Comparison of ENCODE assay signal across 29 cellular contexts in genomic region chr7:101557421-101557820, GRCh38.
DNase-seq lines count a peak whose midpoint lies in the region; ATAC-seq, FAIRE-seq and TF ChIP-seq lines count a peak whose summit lies in the region.
"Had no signal": no experiment of that assay in that cellular context is flagged by ENCODE, and none has a peak within 500 bp of the region (broad histone marks: within the 10 kb centered on the region; RNA-seq: fewer than 3 reads in every experiment).

No MANE protein-coding gene starts in this region.

- H3K4me3 ChIP-seq in endodermal cell (ENCODE audit: low read length), result no peak overlapping the region
- H3K4me3 ChIP-seq in pancreas, result no peak overlapping the region
- H3K4me3 ChIP-seq: A549, Peyer's patch, SJSA1 had no signal

- no peaks in the 10 kb centered on the region for H3K9me3 Mint-ChIP-seq in endodermal cell
- H3K9me3 Mint-ChIP-seq: CD4-positive, alpha-beta T cell had no signal

- WGBS in endodermal cell (ENCODE audit: insufficient coverage in 1 of 2, insufficient read length in 1 of 2), 2 experiments, result 96 to 100% methylated on average over 3 to 8 of the region's 8 CpGs
- 80 to 88% methylated on average over 8 of the region's 8 CpGs for WGBS in pancreas, 2 donors

- H3K27ac Mint-ChIP-seq in endodermal cell, result no peak overlapping the region
- H3K27ac Mint-ChIP-seq: CD4-positive, alpha-beta T cell had no signal

- TF ChIP-seq CTCF in GM20000 (IDR thresholded peaks at IDR 0.05; ENCODE audit: extremely low read depth, missing control alignments), result no peak
- TF ChIP-seq CTCF in endodermal cell (conservative IDR thresholded peaks at IDR 0.05), result no peak
- TF ChIP-seq CTCF in pancreas (IDR thresholded peaks at IDR 0.05), result no peak

- H3K4me1 ChIP-seq in endodermal cell (ENCODE audit: control insufficient read depth, insufficient read depth, low read length), result no peaks in the 10 kb centered on the region
- no peaks in the 10 kb centered on the region for H3K4me1 ChIP-seq in pancreas
- H3K4me1 ChIP-seq: A549, BE2C, Peyer's patch, SJSA1 had no signal

- H3K4me1 Mint-ChIP-seq in endodermal cell, result no peaks in the 10 kb centered on the region

- no peak overlapping the region for H3K4me3 Mint-ChIP-seq in endodermal cell
- H3K4me3 Mint-ChIP-seq: CD4-positive, alpha-beta T cell had no signal

- DNase-seq in D341Med (ENCODE audit: low spot score) (peak; percentile 19), GM20000 (ENCODE audit: low spot score) (peak; percentile 1), endodermal cell (peak; percentile 42), posterior vena cava (ENCODE audit: low spot score) (peak; percentile 76), pancreas (no peak)
- no peak for DNase-seq in activated CD4-positive, alpha-beta T cell treated with anti-CD3 and anti-CD28 coated beads for 48 hours
- DNase-seq: BE2C; COR-L47; DMS 273 treated with DMSO at 0.1 percent for 48 hours; DMS79 treated with DMSO at 0.1 percent for 48 hours; IMR-90; NCI-H1092 treated with DMSO at 0.1 percent for 48 hours; NCI-H1436 treated with DMSO at 0.1 percent for 48 hours; NCI-H1930; NCI-H226; NCI-H524; NCI-H774; NK-92 treated with Interleukin-12 subunit alpha and Interleukin-12 subunit beta, amount 100 ng/mL, for 24 hours had no signal

- no peak for ATAC-seq in GM19452 (IDR thresholded peaks at IDR 0.05; ENCODE audit: unreplicated experiment)
- no peak for ATAC-seq in HG02885 (IDR thresholded peaks at IDR 0.05; ENCODE audit: poor library complexity, unreplicated experiment)
- no peak for ATAC-seq in pancreas

- H3K27me3 ChIP-seq in endodermal cell (ENCODE audit: control insufficient read depth, insufficient read depth, low read length, poor library complexity, severe bottlenecking), result no peaks in the 10 kb centered on the region
- no peaks in the 10 kb centered on the region for H3K27me3 ChIP-seq in pancreas
- H3K27me3 ChIP-seq: Peyer's patch had no signal

- no peak overlapping the region for H3K9ac ChIP-seq in endodermal cell (ENCODE audit: extremely low read depth, low read length, poor library complexity, severe bottlenecking)
- H3K9ac ChIP-seq: KMS-11 had no signal

- H3K9me3 ChIP-seq in endodermal cell (ENCODE audit: control insufficient read depth, low read length) (no peaks in the 10 kb centered on the region), pancreas (no peaks in the 10 kb centered on the region)
- H3K9me3 ChIP-seq: A549, BE2C, Peyer's patch, SJSA1 had no signal

- no peaks in the 10 kb centered on the region for H3K27me3 Mint-ChIP-seq in endodermal cell (ENCODE audit: insufficient read depth)

- H3K27ac ChIP-seq in endodermal cell (ENCODE audit: low read depth, low read length) (no peak overlapping the region), pancreas (no peak overlapping the region)
- H3K27ac ChIP-seq: A549, KMS-11, Peyer's patch, SJSA1 had no signal

- no peak for FAIRE-seq in pancreas (lab: Jason Lieb, UNC)
- FAIRE-seq: A549, GM12891, GM18507, H54, HTR-8/SVneo had no signal

- intact Hi-C loops in posterior vena cava (cut with DNase I), result no loop called here
- intact Hi-C loops in pancreas (cut with DNase I), result no loop called here

- H3K36me3 ChIP-seq in endodermal cell (ENCODE audit: control insufficient read depth, insufficient read depth, low read length), result no peaks in the 10 kb centered on the region
- H3K36me3 ChIP-seq in pancreas, result no peaks in the 10 kb centered on the region
- H3K36me3 ChIP-seq: BE2C, Peyer's patch, SJSA1 had no signal

- H3K36me3 Mint-ChIP-seq in endodermal cell (ENCODE audit: low read depth), result no peaks in the 10 kb centered on the region

Comparison
In these comparisons a context has a peak if more than half of its experiments do, and no peak if none do; other contexts are left out.
1. DNase-seq: peak in D341Med (single experiment), GM20000 (single experiment), endodermal cell (single experiment) and posterior vena cava (single experiment); none in activated CD4-positive, alpha-beta T cell treated with anti-CD3 and anti-CD28 coated beads for 48 hours (single experiment) and pancreas (0 of 6).